Comparison of ENCODE assay signal across 1 cellular context in genomic region chr6:27188206-27188884, GRCh38.
TF ChIP-seq lines count a peak whose summit lies in the region.

No MANE protein-coding gene starts in this region.

TF ChIP-seq in K562, 482 proteins besides CTCF, POLR2A, EP300 and RAD21 (continued from another document and continues in another):
- TF ChIP-seq FIP1L1 (IDR thresholded peaks at IDR 0.05; ENCODE audit: low read depth, low read length, poor library complexity, severe bottlenecking), result no peak
- TF ChIP-seq PHF8 (IDR thresholded peaks at IDR 0.05; ENCODE audit: borderline replicate concordance, low read length), result peak; percentile 74
- no peak for TF ChIP-seq CREB3 (tag; conservative IDR thresholded peaks at IDR 0.05; ENCODE audit: low read depth)
- TF ChIP-seq FOXP1 (CRISPR knock-in tag; IDR thresholded peaks at IDR 0.05), result no peak
- TF ChIP-seq CTBP1 (IDR thresholded peaks at IDR 0.05; ENCODE audit: borderline replicate concordance), result no peak; the same call in none of the 2 replicates
- TF ChIP-seq ZNF77 (CRISPR knock-in tag; IDR thresholded peaks at IDR 0.05), result no peak
- no peak for TF ChIP-seq FOXP4 (CRISPR knock-in tag; IDR thresholded peaks at IDR 0.05; ENCODE audit: borderline replicate concordance)
- no peak for TF ChIP-seq ZNF347 (CRISPR knock-in tag; IDR thresholded peaks at IDR 0.05; ENCODE audit: low read depth)
- TF ChIP-seq RBM15 (IDR thresholded peaks at IDR 0.05; ENCODE audit: insufficient read depth, low read length), result no peak
- TF ChIP-seq THRAP3 (IDR thresholded peaks at IDR 0.05; ENCODE audit: borderline replicate concordance), result no peak
- no peak for TF ChIP-seq HSF4 (CRISPR knock-in tag; IDR thresholded peaks at IDR 0.05; ENCODE audit: borderline replicate concordance)
- peak; percentile 58 for TF ChIP-seq PRDM10 (IDR thresholded peaks at IDR 0.05; ENCODE audit: partially characterized antibody)
- TF ChIP-seq MIER1 (IDR thresholded peaks at IDR 0.05; ENCODE audit: low read depth), result no peak
- peak; percentile 75 for TF ChIP-seq KDM5B (IDR thresholded peaks at IDR 0.05; ENCODE audit: insufficient replicate concordance, low read depth, low read length)
- TF ChIP-seq KLF13 (tag; IDR thresholded peaks at IDR 0.05; ENCODE audit: borderline replicate concordance, low read depth), result no peak
- TF ChIP-seq ZNF561 (CRISPR knock-in tag; conservative IDR thresholded peaks at IDR 0.05), result no peak
- TF ChIP-seq ATF7 (IDR thresholded peaks at IDR 0.05), result peak; percentile 59
- TF ChIP-seq EGR1 (conservative IDR thresholded peaks at IDR 0.05), result no peak
- TF ChIP-seq E2F1 (CRISPR knock-in tag; IDR thresholded peaks at IDR 0.05), result no peak
- no peak for TF ChIP-seq ZFP1 (CRISPR knock-in tag; IDR thresholded peaks at IDR 0.05)
- peak; percentile 2 for TF ChIP-seq FOS (IDR thresholded peaks at IDR 0.05; ENCODE audit: extremely low read depth, insufficient read length)
- no peak for TF ChIP-seq FUS (optimal IDR thresholded peaks at IDR 0.05; ENCODE audit: low read depth, low read length)
- TF ChIP-seq BCL6 (CRISPR knock-in tag; IDR thresholded peaks at IDR 0.05), result no peak
- no peak for TF ChIP-seq ZNF511 (CRISPR knock-in tag; IDR thresholded peaks at IDR 0.05)
- no peak for TF ChIP-seq XRCC3 (IDR thresholded peaks at IDR 0.05)
- peak; percentile 54; the same call in 1 of the 2 replicates for TF ChIP-seq SMARCE1 (IDR thresholded peaks at IDR 0.05)
- TF ChIP-seq CBFA2T3 (IDR thresholded peaks at IDR 0.05), result no peak
- no peak for TF ChIP-seq THRB (CRISPR knock-in tag; conservative IDR thresholded peaks at IDR 0.05)
- no peak for TF ChIP-seq XRCC4 (IDR thresholded peaks at IDR 0.05; ENCODE audit: extremely low read depth, insufficient read depth, insufficient read length)
- no peak for TF ChIP-seq ZNF695 (CRISPR knock-in tag; IDR thresholded peaks at IDR 0.05)
- TF ChIP-seq ZNF696 (CRISPR knock-in tag; conservative IDR thresholded peaks at IDR 0.05), result no peak
- no peak; the same call in 1 of the 2 replicates for TF ChIP-seq TCF3 (CRISPR knock-in tag; IDR thresholded peaks at IDR 0.05)
- no peak; the same call in 1 of the 2 replicates for TF ChIP-seq VEZF1 (CRISPR knock-in tag; IDR thresholded peaks at IDR 0.05)
- peak; percentile 66 for TF ChIP-seq EP400 (IDR thresholded peaks at IDR 0.05)
- TF ChIP-seq NCOR1 (IDR thresholded peaks at IDR 0.05), result no peak
- TF ChIP-seq NR0B1 (IDR thresholded peaks at IDR 0.05; ENCODE audit: partially characterized antibody), result no peak
- TF ChIP-seq KHSRP (IDR thresholded peaks at IDR 0.05), result no peak
- TF ChIP-seq ZNF431 (CRISPR knock-in tag; IDR thresholded peaks at IDR 0.05), result no peak
- TF ChIP-seq TCF7L2 (IDR thresholded peaks at IDR 0.05; ENCODE audit: low read depth, low read length), result no peak
- peak in 1 of 2 experiments; percentile 72; a peak in 2 of 4 replicates for TF ChIP-seq ARNT (IDR thresholded peaks at IDR 0.05)
- no peak for TF ChIP-seq LCOR (CRISPR knock-in tag; IDR thresholded peaks at IDR 0.05)
- no peak for TF ChIP-seq STAT6 (CRISPR knock-in tag; IDR thresholded peaks at IDR 0.05)
- no peak for TF ChIP-seq SMAD1 (IDR thresholded peaks at IDR 0.05; ENCODE audit: low read depth, low read length, partially characterized antibody)
- no peak for TF ChIP-seq HDAC6 (IDR thresholded peaks at IDR 0.05; ENCODE audit: low read depth, low read length)
- no peak for TF ChIP-seq CHCHD3 (CRISPR knock-in tag; IDR thresholded peaks at IDR 0.05)
- no peak for TF ChIP-seq ZNF444 (CRISPR knock-in tag; IDR thresholded peaks at IDR 0.05)
- TF ChIP-seq ZBTB1 (CRISPR knock-in tag; IDR thresholded peaks at IDR 0.05; ENCODE audit: borderline replicate concordance, low read depth), result no peak
- TF ChIP-seq ZZZ3 (IDR thresholded peaks at IDR 0.05), result no peak
- no peak for TF ChIP-seq MITF (IDR thresholded peaks at IDR 0.05)
- TF ChIP-seq YBX1 (IDR thresholded peaks at IDR 0.05), result no peak
- no peak for TF ChIP-seq GATAD2B (IDR thresholded peaks at IDR 0.05; ENCODE audit: borderline replicate concordance)
